Comparison of ENCODE assay signal across 9 cellular contexts in genomic region chr9:134396825-134397224, GRCh38.
A peak's percentile ranks its signal among the peaks of the same experiment; 100 is the strongest.
DNase-seq lines count a peak whose midpoint lies in the region; ATAC-seq and TF ChIP-seq lines count a peak whose summit lies in the region.
"Had no signal": no experiment of that assay in that cellular context is flagged by ENCODE, and none has a peak within 500 bp of the region (broad histone marks: within the 10 kb centered on the region; RNA-seq: fewer than 3 reads in every experiment).

No MANE protein-coding gene starts in this region.

- H3K27ac ChIP-seq in mammary epithelial cell (ENCODE audit: insufficient read depth, low read depth, low read length): peak overlapping the region; percentile 40

- H3K27me3 ChIP-seq in mammary epithelial cell (ENCODE audit: insufficient read depth, low read length): no peaks in the 10 kb centered on the region

- WGBS in mammary epithelial cell (ENCODE audit: low coverage, missing lambda C conversion rate): 2% methylated on average over 8 of the region's 8 CpGs

- H3K4me2 ChIP-seq in mammary epithelial cell (ENCODE audit: insufficient read depth, low read depth, low read length): peak overlapping the region; percentile 70

- intact Hi-C loops in mammary epithelial cell (cut with micrococcal nuclease): loop anchor here (5.0 kb wide), 1 partner anchor 45 kb away; no protein-coding TSS in a partner anchor

- TF ChIP-seq CTCF in GM12865 (IDR thresholded peaks at IDR 0.05; ENCODE audit: insufficient read depth, low read depth, low read length, missing control alignments) (no peak), mammary epithelial cell (conservative IDR thresholded peaks at IDR 0.05 in 1 of 2, IDR thresholded peaks at IDR 0.05 in 1 of 2; ENCODE audit: extremely low read depth in 1 of 2, insufficient read depth in 1 of 2, low read depth in 1 of 2, low read length in 2 of 2) (no peak)

- no peaks in the 10 kb centered on the region for H3K36me3 ChIP-seq in mammary epithelial cell (ENCODE audit: insufficient read depth, low read length)

- DNase-seq in GM12865 (ENCODE audit: low read depth): peak; percentile 51
- peak; percentile 90 for DNase-seq in UCSD-AML1 (lab: John Stamatoyannopoulos, UW; ENCODE audit: unreplicated experiment)
- no peak for DNase-seq in mammary epithelial cell
- DNase-seq in stimulated activated CD4-positive, alpha-beta T cell treated with anti-CD3 and anti-CD28 coated beads, Interleukin-12 subunit alpha, Interleukin-12 subunit beta, amount 100 ng/mL, for 4 hours: peak; percentile 55
- DNase-seq in NCI-H1417 treated with DMSO at 0.1 percent for 48 hours (lab: John Stamatoyannopoulos, UW): no peak
- no peak for DNase-seq in iPS-NIHi7 (ENCODE audit: extremely low spot score)
- DNase-seq in OCI-M1 (lab: John Stamatoyannopoulos, UW): no peak
- DNase-seq: NCI-H1048 had no signal

- H4K20me1 ChIP-seq in mammary epithelial cell (ENCODE audit: insufficient read depth, low read length): no peaks in the 10 kb centered on the region

- dilution Hi-C loops in mammary epithelial cell (cut with HindIII; ENCODE audit: low sequenced_read_pairs): no loop called here

- peak overlapping the region; percentile 72 for H2AFZ ChIP-seq in mammary epithelial cell (ENCODE audit: low read depth, low read length)

- no peak for ATAC-seq in GM21528 (IDR thresholded peaks at IDR 0.05; ENCODE audit: low FRiP score, unreplicated experiment)

- H3K79me2 ChIP-seq in mammary epithelial cell (ENCODE audit: insufficient read depth, low read length): peaks cover 92% of the 10 kb centered on the region

- no TSS peak for BruUV-seq in mammary epithelial cell (replicated peaks; lab: Mats Ljungman, UMichigan)

- H3K4me1 ChIP-seq in mammary epithelial cell (ENCODE audit: insufficient read depth, low read length): peaks cover 25% of the 10 kb centered on the region

- H3K9ac ChIP-seq in mammary epithelial cell (ENCODE audit: insufficient read depth, low read length): peak overlapping the region; percentile 37

- H3K4me3 ChIP-seq in GM12865 (ENCODE audit: low read depth, low read length): peak overlapping the region; percentile 48
- H3K4me3 ChIP-seq in mammary epithelial cell (replicated peaks in 1 of 3; ENCODE audit: insufficient read depth in 1 of 3, low read depth in 2 of 3, low read length in 3 of 3): peak overlapping the region in 1 of 3 experiments; percentile 5

- peaks cover 8% of the 10 kb centered on the region for H3K9me3 ChIP-seq in mammary epithelial cell (replicated peaks; ENCODE audit: insufficient read depth, low read length)

- CTCF ChIA-PET in mammary epithelial cell (lab: Charles Lee; ENCODE audit: low non-redundant PET): no interaction called here

- in situ Hi-C loops in mammary epithelial cell (cut with MboI; ENCODE audit: low sequenced_read_pairs in 2 of 2): no loop called here

Comparison
In these comparisons a context has a peak if more than half of its experiments do, and no peak if none do; other contexts are left out.
1. DNase-seq: peak in GM12865 (single experiment), UCSD-AML1 (single experiment) and stimulated activated CD4-positive, alpha-beta T cell treated with anti-CD3 and anti-CD28 coated beads, Interleukin-12 subunit alpha, Interleukin-12 subunit beta, amount 100 ng/mL, for 4 hours (single experiment); none in mammary epithelial cell (single experiment), NCI-H1417 treated with DMSO at 0.1 percent for 48 hours (single experiment), iPS-NIHi7 (single experiment) and OCI-M1 (single experiment).